Comparison of ENCODE assay signal across 10 cellular contexts in genomic region chr19:15934332-15935078, GRCh38. TPM values are rescaled to one million over a fixed set of nuclear protein-coding genes. Genes with fewer than 3 reads are reported as not detected.
A peak's percentile ranks its signal among the peaks of the same experiment; 100 is the strongest.
DNase-seq lines count a peak whose midpoint lies in the region; ATAC-seq, FAIRE-seq and TF ChIP-seq lines count a peak whose summit lies in the region.
"Had no signal": no experiment of that assay in that cellular context is flagged by ENCODE, and none has a peak within 500 bp of the region (broad histone marks: within the 10 kb centered on the region; RNA-seq: fewer than 3 reads in every experiment).

Gene CYP4F11 (minus strand): TSS chr19:15934529. CDS start chr19:15934408, 121 bp downstream.

- no peak for FAIRE-seq in HTR-8/SVneo (lab: Jason Lieb, UNC)

- H3K36me3 ChIP-seq in suprapubic skin, result no peaks in the 10 kb centered on the region
- no peaks in the 10 kb centered on the region for H3K36me3 ChIP-seq in spleen
- H3K36me3 ChIP-seq: SJSA1 had no signal

- peak; percentile 67 to 71 for ATAC-seq in left cardiac atrium
- ATAC-seq in GM18868 (IDR thresholded peaks at IDR 0.05; ENCODE audit: unreplicated experiment), result no peak

- H3K9me3 ChIP-seq in suprapubic skin (no peaks in the 10 kb centered on the region), spleen (peaks cover 0 to 19% (median 6%) of the 10 kb centered on the region in 8 donors)
- H3K9me3 ChIP-seq: SJSA1 had no signal

- H3K4me1 ChIP-seq in suprapubic skin, result peaks cover 18% of the 10 kb centered on the region
- H3K4me1 ChIP-seq in spleen, result peaks cover 0 to 8% (median 1%) of the 10 kb centered on the region in 6 donors
- H3K4me1 ChIP-seq: SJSA1 had no signal

- 32% methylated on average over 9 of the region's 10 CpGs for WGBS in suprapubic skin
- 35 to 72% (median 52%) methylated on average over 9 to 10 of the region's 10 CpGs for WGBS in spleen, 5 donors

- TF ChIP-seq POLR2A in suprapubic skin (IDR thresholded peaks at IDR 0.05) (no peak), spleen (IDR thresholded peaks at IDR 0.05) (no peak)

- H3K27ac ChIP-seq in suprapubic skin (peak within 1 kb of the TSS; percentile 19), spleen (peak within 1 kb of the TSS in 4 of 8 donors; percentile 26 to 63 (median 52))
- H3K27ac ChIP-seq: SJSA1 had no signal

- intact Hi-C loops in left cardiac atrium (cut with DNase I), result no loop called here
- intact Hi-C loops in spleen (cut with DNase I; ENCODE audit: low total_unique reads), result no loop called here

- H3K27me3 ChIP-seq in suprapubic skin, result peaks cover 20% of the 10 kb centered on the region
- peaks cover 0 to 22% (median 7%) of the 10 kb centered on the region in 7 donors for H3K27me3 ChIP-seq in spleen (replicated peaks in 1 of 7)
- H3K27me3 ChIP-seq: SJSA1 had no signal

- DNase-seq in NCI-H526 (lab: John Stamatoyannopoulos, UW) (peak; percentile 6 to 14), NCI-H526 treated with DMSO at 0.1 percent for 48 hours (lab: John Stamatoyannopoulos, UW) (no peak), SHP77 treated with DMSO at 0.1 percent for 48 hours (lab: John Stamatoyannopoulos, UW) (peak; percentile 90), left cardiac atrium (peak; percentile 58), suprapubic skin (ENCODE audit: low spot score in 2 of 2) (peak in 1 of 2 donors; percentile 77), HTR-8/SVneo (ENCODE audit: insufficient read length, low spot score) (no peak), spleen (no peak)
- DNase-seq: activated naive CD8-positive, alpha-beta T cell treated with anti-CD3 and anti-CD28 coated beads, Interleukin-2, amount 10 ng/mL, durations not matched to agents 7 days and 5 days had no signal

- TF ChIP-seq CTCF in suprapubic skin (IDR thresholded peaks at IDR 0.05) (no peak), spleen (IDR thresholded peaks at IDR 0.05 in 8 of 11, conservative IDR thresholded peaks at IDR 0.05 in 3 of 11) (no peak)

- TF ChIP-seq EP300 in suprapubic skin (IDR thresholded peaks at IDR 0.05), result no peak

- no peak within 1 kb of the TSS for H3K4me3 ChIP-seq in suprapubic skin
- peak within 1 kb of the TSS in 1 of 8 donors; percentile 16 for H3K4me3 ChIP-seq in spleen
- H3K4me3 ChIP-seq: SJSA1 had no signal

RNA-seq across cellular contexts. Expression of gene CYP4F11, which starts in this region (rescaled TPM):
- total RNA-seq in left cardiac atrium, result under 1 TPM; 0.34 to 0.41 TPM
- total RNA-seq in suprapubic skin, result 1 to 10 TPM in 1 of 4 donors, under 1 TPM in 3; 0.19 to 1.3 (median 0.72) TPM
- 1 to 10 TPM in 5 of 7 donors, under 1 TPM in 1, not detected in 1; 0.34 to 4.9 (median 1.9) TPM for total RNA-seq in spleen
- polyA plus RNA-seq in spleen, result under 1 TPM in 2 of 3 donors, not detected in 1; 0.07 to 0.58 TPM
- total RNA-seq: activated naive CD8-positive, alpha-beta T cell treated with anti-CD3 and anti-CD28 coated beads, Interleukin-2, amount 10 ng/mL, durations not matched to agents 7 days and 5 days; SJSA1 had no signal

Comparison
In these comparisons a context has a peak if more than half of its experiments do, and no peak if none do; other contexts are left out.
1. DNase-seq: peak in NCI-H526 (2 of 2) and SHP77 treated with DMSO at 0.1 percent for 48 hours (single experiment); none in NCI-H526 treated with DMSO at 0.1 percent for 48 hours (single experiment), HTR-8/SVneo (single experiment) and spleen (single experiment).
2. Peak in DNase-seq and ATAC-seq in left cardiac atrium; RNA of the gene not detected or under 1 TPM.